Comparison of ENCODE assay signal across 17 cellular contexts in genomic region chr15:70698412-70698811, GRCh38.
DNase-seq lines count a peak whose midpoint lies in the region; ATAC-seq and TF ChIP-seq lines count a peak whose summit lies in the region.
"Had no signal": no experiment of that assay in that cellular context is flagged by ENCODE, and none has a peak within 500 bp of the region (broad histone marks: within the 10 kb centered on the region; RNA-seq: fewer than 3 reads in every experiment).

No MANE protein-coding gene starts in this region.

- no peak overlapping the region for H3K4me3 ChIP-seq in GM23248
- H3K4me3 ChIP-seq in SK-N-SH (ENCODE audit: low read depth in 2 of 2, low read length in 1 of 2) = no peak overlapping the region
- H3K4me3 ChIP-seq in left lung = no peak overlapping the region
- peak overlapping the region; percentile 17 for H3K4me3 ChIP-seq in smooth muscle cell
- no peak overlapping the region for H3K4me3 ChIP-seq in MG63
- H3K4me3 ChIP-seq: SJSA1 had no signal

- DNase-seq in GM23248 (no peak), SK-N-SH (no peak), left lung (no peak), smooth muscle cell (lab: John Stamatoyannopoulos, UW; ENCODE audit: unreplicated experiment) (no peak), NCI-H510A (lab: John Stamatoyannopoulos, UW) (no peak), GM10248 (ENCODE audit: extremely low spot score) (no peak), MG63 (no peak)
- DNase-seq in activated CD4-positive, alpha-beta T cell treated with anti-CD3 and anti-CD28 coated beads, Interleukin-2, amount 50 U/mL, for 1 hour = no peak
- DNase-seq: activated CD4-positive, alpha-beta T cell treated with anti-CD3 and anti-CD28 coated beads for 1 hour; activated CD8-positive, alpha-beta memory T cell treated with anti-CD3 and anti-CD28 coated beads, Interleukin-2, amount 50 U/mL, for 4 hours; activated effector memory CD4-positive, alpha-beta T cell treated with anti-CD3 and anti-CD28 coated beads, Interleukin-2, amount 50 U/mL, for 16 hours; aorta; foreskin melanocyte; NCI-H187 treated with DMSO at 0.1 percent for 48 hours; NCI-H446 treated with DMSO at 0.1 percent for 48 hours had no signal

- H3F3A ChIP-seq in GM23248 (ENCODE audit: insufficient read depth) (peaks cover 29% of the 10 kb centered on the region; the same call in 1 of the 2 replicates), SK-N-SH (replicated peaks; ENCODE audit: insufficient read depth) (peaks cover 42% of the 10 kb centered on the region), smooth muscle cell (ENCODE audit: low read depth) (peaks cover 14% of the 10 kb centered on the region)

- ATAC-seq in left lung = no peak
- ATAC-seq: natural killer cell treated with Interleukin-12 subunit alpha and Interleukin-12 subunit beta and Interleukin-15 and Interleukin-18, amount 100 ng/mL, for 72 hours had no signal

- peaks cover 41% of the 10 kb centered on the region; the same call in 1 of the 2 replicates for H3K36me3 ChIP-seq in GM23248 (ENCODE audit: low read depth)
- H3K36me3 ChIP-seq in SK-N-SH (replicated peaks in 1 of 2; ENCODE audit: control insufficient read depth in 1 of 2, insufficient read depth in 2 of 2, low read length in 1 of 2) = peaks cover 26 to 45% of the 10 kb centered on the region in 2 experiments
- H3K36me3 ChIP-seq in left lung = no peaks in the 10 kb centered on the region
- no peaks in the 10 kb centered on the region for H3K36me3 ChIP-seq in smooth muscle cell (ENCODE audit: low read depth)
- H3K36me3 ChIP-seq in MG63 = peaks cover 27% of the 10 kb centered on the region

- H3K4me1 ChIP-seq in GM23248 (ENCODE audit: insufficient read depth) (peaks cover 56% of the 10 kb centered on the region), SK-N-SH (ENCODE audit: control insufficient read depth in 1 of 2, insufficient read depth in 2 of 2, low read depth in 1 of 2, low read length in 1 of 2) (peaks cover 4 to 36% of the 10 kb centered on the region in 2 experiments), left lung (peaks cover 8% of the 10 kb centered on the region in 2 donors), smooth muscle cell (ENCODE audit: low read depth) (peaks cover 61% of the 10 kb centered on the region)

- H3K9ac ChIP-seq in GM23248 (no peak overlapping the region), SK-N-SH (peak overlapping the region; percentile 67; the same call in 1 of the 2 replicates), smooth muscle cell (ENCODE audit: low read depth) (no peak overlapping the region)

- H2AFZ ChIP-seq in GM23248 (no peak overlapping the region), SK-N-SH (ENCODE audit: low read depth) (no peak overlapping the region), smooth muscle cell (ENCODE audit: low read depth) (no peak overlapping the region)

- in situ Hi-C loops in GM23248 (cut with MboI) = no loop called here

- POLR2A ChIA-PET in SK-N-SH (lab: Yijun Ruan, JAX) (no interaction called here), GM10248 (lab: Yijun Ruan, JAX) (no interaction called here)

- H3K79me2 ChIP-seq in GM23248 (ENCODE audit: insufficient read depth) (peaks cover 96% of the 10 kb centered on the region), SK-N-SH (ENCODE audit: insufficient read depth) (peaks cover 100% of the 10 kb centered on the region), smooth muscle cell (ENCODE audit: low read depth) (peaks cover 85% of the 10 kb centered on the region)

- H3K4me2 ChIP-seq in GM23248 (ENCODE audit: unreplicated experiment) = peak overlapping the region; percentile 18
- peak overlapping the region; percentile 74 for H3K4me2 ChIP-seq in SK-N-SH
- peak overlapping the region; percentile 81 for H3K4me2 ChIP-seq in smooth muscle cell

- H3K27me3 ChIP-seq in GM23248 (replicated peaks; ENCODE audit: insufficient read depth) (no peaks in the 10 kb centered on the region), SK-N-SH (ENCODE audit: insufficient read depth) (no peaks in the 10 kb centered on the region), left lung (peaks cover 0 to 6% of the 10 kb centered on the region in 2 donors), smooth muscle cell (ENCODE audit: low read depth) (no peaks in the 10 kb centered on the region), MG63 (no peaks in the 10 kb centered on the region)
- H3K27me3 ChIP-seq: SJSA1 had no signal

- H4K20me1 ChIP-seq in GM23248 (ENCODE audit: insufficient read depth) (no peaks in the 10 kb centered on the region), SK-N-SH (ENCODE audit: insufficient read depth) (peaks cover 6% of the 10 kb centered on the region; the same call in 1 of the 2 replicates), smooth muscle cell (ENCODE audit: low read depth) (peaks cover 11% of the 10 kb centered on the region)

- TF ChIP-seq CTCF in SK-N-SH (IDR thresholded peaks at IDR 0.05) = no peak
- no peak for TF ChIP-seq CTCF in left lung (IDR thresholded peaks at IDR 0.05)
- no peak for TF ChIP-seq CTCF in smooth muscle cell (IDR thresholded peaks at IDR 0.05; ENCODE audit: borderline replicate concordance, insufficient read depth, poor library complexity, severe bottlenecking)
- no peak for TF ChIP-seq CTCF in GM10248 (IDR thresholded peaks at IDR 0.05; ENCODE audit: control extremely low read depth, extremely low read depth, low read depth, missing control alignments)

- H3K27ac ChIP-seq in GM23248 (no peak overlapping the region), SK-N-SH (ENCODE audit: low read depth in 2 of 2, low read length in 1 of 2) (peak overlapping the region; percentile 48 to 91; a peak in 3 of 4 replicates), left lung (peak overlapping the region; percentile 18 to 73), smooth muscle cell (ENCODE audit: low read depth) (peak overlapping the region; percentile 97)
- H3K27ac ChIP-seq: SJSA1 had no signal

- no peaks in the 10 kb centered on the region for H3K9me2 ChIP-seq in GM23248 (ENCODE audit: insufficient read depth)
- no peaks in the 10 kb centered on the region for H3K9me2 ChIP-seq in SK-N-SH

- no peak for TF ChIP-seq EP300 in SK-N-SH (IDR thresholded peaks at IDR 0.05; ENCODE audit: borderline replicate concordance in 1 of 2, low read depth in 1 of 2, low read length in 1 of 2)

- CTCF ChIA-PET in SK-N-SH (lab: Yijun Ruan, JAX) = interaction anchor here (0.9 to 1.0 kb wide), 2 partner anchors 19 to 24 kb away, joined by 3 read pairs; no protein-coding TSS in a partner anchor
- CTCF ChIA-PET in GM10248 (lab: Yijun Ruan, JAX) = no interaction called here

- no peak for TF ChIP-seq RAD21 in SK-N-SH (IDR thresholded peaks at IDR 0.05; ENCODE audit: low read length)

- H3K9me3 ChIP-seq in GM23248 (ENCODE audit: low read depth) (no peaks in the 10 kb centered on the region), SK-N-SH (no peaks in the 10 kb centered on the region), left lung (no peaks in the 10 kb centered on the region), smooth muscle cell (replicated peaks; ENCODE audit: low read depth) (no peaks in the 10 kb centered on the region), MG63 (no peaks in the 10 kb centered on the region)
- H3K9me3 ChIP-seq: SJSA1 had no signal

- intact Hi-C loops in left lung (cut with DNase I) = no loop called here

TF ChIP-seq in SK-N-SH, 30 proteins besides CTCF, POLR2A, EP300 and RAD21:
- TF ChIP-seq TAF1 (IDR thresholded peaks at IDR 0.05; ENCODE audit: borderline replicate concordance, low read depth, low read length) (no peak), MEF2A (IDR thresholded peaks at IDR 0.05; ENCODE audit: borderline replicate concordance, low read depth) (peak; percentile 51; the same call in 1 of the 2 replicates), GATA2 (CRISPR knock-in tag; IDR thresholded peaks at IDR 0.05) (no peak)

Comparison
In these comparisons a context has a peak if more than half of its experiments do, and no peak if none do; other contexts are left out.
1. H3K4me2 ChIP-seq: peak in every context shown above with its lines; median percentile 81 in smooth muscle cell; 74 in SK-N-SH; 18 in GM23248.